Comparison of ENCODE assay signal across 27 cellular contexts in the genomic region with DNA sequence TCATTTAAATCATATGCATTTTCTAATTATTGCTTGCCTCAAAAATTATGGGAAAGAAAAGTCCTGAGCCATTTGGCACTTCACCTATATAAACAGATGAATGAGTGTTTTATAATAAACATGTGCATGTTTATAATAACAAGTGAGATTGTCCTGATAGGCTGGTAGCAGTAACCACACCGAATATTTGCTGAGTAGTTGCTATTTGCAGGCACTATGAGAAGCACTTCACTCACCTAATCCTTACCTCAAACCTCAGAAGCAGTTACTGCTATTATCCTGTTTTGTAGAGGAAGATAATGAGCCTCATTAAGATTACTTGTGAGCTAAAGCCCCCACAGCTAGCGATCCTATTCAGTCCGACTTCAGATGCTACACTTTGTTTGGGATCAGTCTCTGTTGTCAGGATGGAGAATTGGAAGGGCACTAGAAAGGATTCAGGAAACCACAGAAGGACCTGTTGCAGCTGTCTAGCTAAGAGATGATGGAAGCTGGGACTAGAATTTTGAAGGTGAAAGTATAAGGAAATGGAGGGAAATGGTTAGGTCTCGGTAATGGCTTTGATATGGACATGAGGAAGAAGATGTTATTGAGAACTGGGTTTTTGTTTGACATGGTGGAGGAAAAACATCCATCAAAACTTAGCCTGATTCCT. TPM values are rescaled to one million over a fixed set of nuclear protein-coding genes. Genes with fewer than 3 reads are reported as not detected.
A peak's percentile ranks its signal among the peaks of the same experiment; 100 is the strongest.
DNase-seq lines count a peak whose midpoint lies in the region; ATAC-seq, FAIRE-seq and TF ChIP-seq lines count a peak whose summit lies in the region.
"Had no signal": no experiment of that assay in that cellular context is flagged by ENCODE, and none has a peak within 500 bp of the region (broad histone marks: within the 10 kb centered on the region; RNA-seq: fewer than 3 reads in every experiment).

No MANE protein-coding gene starts in this region.

- H3K9me2 ChIP-seq in GM23338 (ENCODE audit: insufficient read depth): no peaks in the 10 kb centered on the region

- peaks cover 19% of the 10 kb centered on the region for H3K4me1 Mint-ChIP-seq in GM23338
- H3K4me1 Mint-ChIP-seq in activated naive CD8-positive, alpha-beta T cell treated with anti-CD3 and anti-CD28 coated beads for 36 hours: no peaks in the 10 kb centered on the region
- H3K4me1 Mint-ChIP-seq: IgD-negative memory B cell; mesothelial cell of epicardium; naive thymus-derived CD8-positive, alpha-beta T cell had no signal

- H3K27me3 ChIP-seq in GM23338 (ENCODE audit: insufficient read depth) (no peaks in the 10 kb centered on the region), K562 (ENCODE audit: control insufficient read depth in 2 of 2, insufficient read depth in 2 of 2, low read length in 2 of 2) (no peaks in the 10 kb centered on the region)
- H3K27me3 ChIP-seq: BLaER1 treated with 17β-estradiol and CSF1 and Interleukin-3, amounts not matched to agents 10 nM and 100 nM; MG63; uterus had no signal

- ATAC-seq in A549: peak; percentile 13 to 42; a peak in 3 of 6 replicates
- no peak; the same call in 2 of the 3 replicates for ATAC-seq in GM23338
- no peak for ATAC-seq in K562
- ATAC-seq in mucosa of descending colon: no peak
- ATAC-seq: HCT116; left ventricle myocardium superior; naive thymus-derived CD8-positive, alpha-beta T cell; sciatic nerve; WTC11 had no signal

- H3K27me3 Mint-ChIP-seq in GM23338 (ENCODE audit: insufficient read depth, low read depth, poor library complexity): peaks cover 4% of the 10 kb centered on the region
- H3K27me3 Mint-ChIP-seq in activated naive CD8-positive, alpha-beta T cell treated with anti-CD3 and anti-CD28 coated beads for 36 hours: peaks cover 7% of the 10 kb centered on the region
- H3K27me3 Mint-ChIP-seq: IgD-negative memory B cell had no signal

- 73% methylated on average over 4 of the region's 4 CpGs for WGBS in A549 (ENCODE audit: missing lambda C conversion rate)
- 0% methylated on average over 4 of the region's 4 CpGs for WGBS in K562 (ENCODE audit: insufficient coverage, low coverage, missing lambda C conversion rate)

- peaks cover 10% of the 10 kb centered on the region; the same call in 2 of the 3 replicates for H3K9me3 Mint-ChIP-seq in GM23338
- H3K9me3 Mint-ChIP-seq in activated naive CD8-positive, alpha-beta T cell treated with anti-CD3 and anti-CD28 coated beads for 36 hours: peaks cover 3% of the 10 kb centered on the region
- H3K9me3 Mint-ChIP-seq: activated T-helper 1 cell treated with anti-CD3 and anti-CD28 coated beads, Interleukin-12 subunit alpha, Interleukin-12 subunit beta, Interleukin-2, Interleukin-4 antibody, amounts not matched to agents 30 ng/mL and 10 ng/mL and 1 ng/mL, durations not matched to agents 14 hours and 24 hours and 36 hours had no signal

- no peaks in the 10 kb centered on the region for H3K9me3 ChIP-seq in A549
- no peaks in the 10 kb centered on the region for H3K9me3 ChIP-seq in K562 (replicated peaks; ENCODE audit: control insufficient read depth, insufficient read depth, low read depth, low read length)
- no peaks in the 10 kb centered on the region for H3K9me3 ChIP-seq in mucosa of descending colon
- H3K9me3 ChIP-seq: MG63, uterus had no signal

- peaks cover 8% of the 10 kb centered on the region; the same call in 2 of the 3 replicates for H3K36me3 Mint-ChIP-seq in GM23338 (ENCODE audit: low read depth)
- no peaks in the 10 kb centered on the region for H3K36me3 Mint-ChIP-seq in activated naive CD8-positive, alpha-beta T cell treated with anti-CD3 and anti-CD28 coated beads for 36 hours
- H3K36me3 Mint-ChIP-seq: IgD-negative memory B cell had no signal

- H3K9ac ChIP-seq in K562 (ENCODE audit: insufficient read depth in 1 of 2, low read depth in 2 of 2, low read length in 2 of 2): no peak overlapping the region
- H3K9ac ChIP-seq: BLaER1 treated with 17β-estradiol and CSF1 and Interleukin-3, amounts not matched to agents 10 nM and 100 nM had no signal

- TF ChIP-seq POLR2A in A549 (IDR thresholded peaks at IDR 0.05; ENCODE audit: low read length) (no peak), K562 (conservative IDR thresholded peaks at IDR 0.05) (no peak)

- no peaks in the 10 kb centered on the region for H3K4me1 ChIP-seq in A549
- H3K4me1 ChIP-seq in GM23338 (ENCODE audit: insufficient read depth): peaks cover 24% of the 10 kb centered on the region
- H3K4me1 ChIP-seq in K562 (replicated peaks in 1 of 2; ENCODE audit: control insufficient read depth in 2 of 2, insufficient read depth in 2 of 2, low read length in 2 of 2): no peaks in the 10 kb centered on the region
- no peaks in the 10 kb centered on the region for H3K4me1 ChIP-seq in mucosa of descending colon (ENCODE audit: low read depth)
- H3K4me1 ChIP-seq: BLaER1 treated with 17β-estradiol and CSF1 and Interleukin-3, amounts not matched to agents 10 nM and 100 nM; uterus had no signal

- H4K20me1 ChIP-seq in GM23338 (replicated peaks; ENCODE audit: insufficient read depth) (no peaks in the 10 kb centered on the region), K562 (replicated peaks; ENCODE audit: control insufficient read depth, insufficient read depth, low read length) (no peaks in the 10 kb centered on the region)
- H4K20me1 ChIP-seq: BLaER1 treated with 17β-estradiol and CSF1 and Interleukin-3, amounts not matched to agents 10 nM and 100 nM had no signal

- DNase-seq in A549 (ENCODE audit: low read depth in 1 of 2, low spot score in 1 of 2) (no peak), GM23338 (ENCODE audit: low spot score) (no peak), NCI-H2029 treated with DMSO at 0.1 percent for 48 hours (lab: John Stamatoyannopoulos, UW) (peak; percentile 32), K562 (ENCODE audit: extremely low read depth in 1 of 4, low spot score in 3 of 4) (no peak), mucosa of descending colon (no peak), posterior cingulate gyrus (no peak), NOMO-1 (lab: John Stamatoyannopoulos, UW; ENCODE audit: unreplicated experiment in 2 of 2) (no peak)
- no peak for DNase-seq in activated naive CD8-positive, alpha-beta T cell treated with anti-CD3 and anti-CD28 coated beads for 36 hours
- DNase-seq: activated naive CD4-positive, alpha-beta T cell treated with anti-CD3 and anti-CD28 coated beads, Interleukin-2, amount 50 U/mL, for 16 hours; anterior cingulate cortex; islet precursor cell; left ventricle myocardium superior; MG63; naive thymus-derived CD8-positive, alpha-beta T cell; NCI-H1930; Right ventricle myocardium superior; stimulated activated CD4-positive, alpha-beta T cell treated with anti-CD3 and anti-CD28 coated beads, Interleukin-4, amount 100 ng/mL, for 4 hours; stimulated activated naive CD4-positive, alpha-beta T cell; uterus had no signal

- H2AFZ ChIP-seq in GM23338 (peak overlapping the region; percentile 70; the same call in 1 of the 2 replicates), K562 (ENCODE audit: low read depth, low read length) (no peak overlapping the region)

- BruUV-seq in K562 (replicated peaks; lab: Mats Ljungman, UMichigan): no TSS peak

- peak overlapping the region; percentile 49 for H3K4me3 ChIP-seq in A549
- H3K4me3 ChIP-seq in GM23338: no peak overlapping the region
- H3K4me3 ChIP-seq in K562: no peak overlapping the region
- no peak overlapping the region for H3K4me3 ChIP-seq in mucosa of descending colon
- H3K4me3 ChIP-seq: BLaER1 treated with 17β-estradiol and CSF1 and Interleukin-3, amounts not matched to agents 10 nM and 100 nM; coronary artery; MG63; uterus had no signal

- CTCF ChIA-PET in A549 (lab: Yijun Ruan, JAX): no interaction called here
- CTCF ChIA-PET in K562 (lab: Yijun Ruan, JAX; ENCODE audit: low intra/inter-chr PET ratio): no interaction called here

- peaks cover 2% of the 10 kb centered on the region for H3K9me1 ChIP-seq in K562 (ENCODE audit: control insufficient read depth, insufficient read depth, low read length)

- peak overlapping the region; percentile 68 to 82 for H3K27ac ChIP-seq in A549
- H3K27ac ChIP-seq in GM23338 (ENCODE audit: low read depth): no peak overlapping the region
- H3K27ac ChIP-seq in K562 (ENCODE audit: extremely low read depth, low read depth, low read length): no peak overlapping the region
- H3K27ac ChIP-seq: BLaER1 treated with 17β-estradiol and CSF1 and Interleukin-3, amounts not matched to agents 10 nM and 100 nM; coronary artery; uterus had no signal

- H3F3A ChIP-seq in GM23338 (replicated peaks; ENCODE audit: low read depth): no peaks in the 10 kb centered on the region

- no peak overlapping the region for H3K4me3 Mint-ChIP-seq in GM23338
- no peak overlapping the region for H3K4me3 Mint-ChIP-seq in activated naive CD8-positive, alpha-beta T cell treated with anti-CD3 and anti-CD28 coated beads for 36 hours
- H3K4me3 Mint-ChIP-seq: activated T-helper 1 cell treated with anti-CD3 and anti-CD28 coated beads, Interleukin-12 subunit alpha, Interleukin-12 subunit beta, Interleukin-2, Interleukin-4 antibody, amounts not matched to agents 30 ng/mL and 10 ng/mL and 1 ng/mL, durations not matched to agents 14 hours and 24 hours and 36 hours; IgD-negative memory B cell; mesothelial cell of epicardium; naive thymus-derived CD8-positive, alpha-beta T cell; WTC11 had no signal

- POLR2A ChIA-PET in A549 (lab: Yijun Ruan, JAX) (interaction anchor here (0.7 kb wide), 2 partner anchors 34 to 66 kb away, joined by 6 to 7 read pairs; no protein-coding TSS in a partner anchor), K562 (lab: Yijun Ruan, JAX) (no interaction called here)

- no peak overlapping the region for H3K27ac Mint-ChIP-seq in GM23338
- H3K27ac Mint-ChIP-seq in activated naive CD8-positive, alpha-beta T cell treated with anti-CD3 and anti-CD28 coated beads for 36 hours: no peak overlapping the region
- H3K27ac Mint-ChIP-seq: activated T-helper 1 cell treated with anti-CD3 and anti-CD28 coated beads, Interleukin-12 subunit alpha, Interleukin-12 subunit beta, Interleukin-2, Interleukin-4 antibody, amounts not matched to agents 30 ng/mL and 10 ng/mL and 1 ng/mL, durations not matched to agents 14 hours and 24 hours and 36 hours; IgD-negative memory B cell; mesothelial cell of epicardium; naive thymus-derived CD8-positive, alpha-beta T cell; WTC11 had no signal

- peak overlapping the region; percentile 78 for H3K4me2 ChIP-seq in A549
- H3K4me2 ChIP-seq in GM23338: no peak overlapping the region
- H3K4me2 ChIP-seq in K562 (ENCODE audit: insufficient read depth, low read length): no peak overlapping the region
- H3K4me2 ChIP-seq: BLaER1 treated with 17β-estradiol and CSF1 and Interleukin-3, amounts not matched to agents 10 nM and 100 nM had no signal

- in situ Hi-C loops in K562 (cut with MboI): no loop called here

- TF ChIP-seq EP300 in A549 (IDR thresholded peaks at IDR 0.05) (no peak), K562 (IDR thresholded peaks at IDR 0.05; ENCODE audit: low read length) (no peak)

- H3K36me3 ChIP-seq in GM23338 (ENCODE audit: insufficient read depth) (no peaks in the 10 kb centered on the region), K562 (ENCODE audit: control insufficient read depth, insufficient read depth, low read length) (no peaks in the 10 kb centered on the region), mucosa of descending colon (ENCODE audit: low read depth) (no peaks in the 10 kb centered on the region)
- H3K36me3 ChIP-seq: BLaER1 treated with 17β-estradiol and CSF1 and Interleukin-3, amounts not matched to agents 10 nM and 100 nM; MG63; uterus had no signal

- H3K79me2 ChIP-seq in GM23338 (replicated peaks; ENCODE audit: insufficient read depth) (no peaks in the 10 kb centered on the region), K562 (ENCODE audit: control insufficient read depth, insufficient read depth, low read length) (no peaks in the 10 kb centered on the region)

- TF ChIP-seq RAD21 in A549 (conservative IDR thresholded peaks at IDR 0.05 in 1 of 2, IDR thresholded peaks at IDR 0.05 in 1 of 2) (no peak), K562 (CRISPR knock-in tag; conservative IDR thresholded peaks at IDR 0.05 in 1 of 2, IDR thresholded peaks at IDR 0.05 in 1 of 2) (no peak)

- FAIRE-seq in A549 (lab: Jason Lieb, UNC) (no peak), K562 (lab: Jason Lieb, UNC) (no peak)

- intact Hi-C loops in K562 (cut with micrococcal nuclease) (no loop called here), mucosa of descending colon (cut with DNase I, micrococcal nuclease) (no loop called here), posterior cingulate gyrus (cut with DNase I) (no loop called here)

- TF ChIP-seq CTCF in A549 (IDR thresholded peaks at IDR 0.05): no peak
- no peak for TF ChIP-seq CTCF in GM23338 (conservative IDR thresholded peaks at IDR 0.05; ENCODE audit: low read depth in 2 of 2)
- TF ChIP-seq CTCF in K562 (IDR thresholded peaks at IDR 0.05 in 2 of 3, conservative IDR thresholded peaks at IDR 0.05 in 1 of 3; ENCODE audit: insufficient read depth in 2 of 3, low read depth in 1 of 3, low read length in 3 of 3): no peak
- no peak for TF ChIP-seq CTCF in mucosa of descending colon (IDR thresholded peaks at IDR 0.05)

RNA-seq across cellular contexts. Expression of a gene that starts 28.4 kb away (rescaled TPM):
- 6.6 and 6.8 TPM in 2 replicates for polyA plus RNA-seq in A549 (2011; rRNA removed)
- polyA plus RNA-seq in A549 (2012; cell fraction: cytosol; rRNA removed): 2.5 and 3.1 TPM in 2 replicates
- 3.6 and 4.7 TPM in 2 replicates for polyA plus RNA-seq in A549 (2012; cell fraction: nucleus; rRNA removed)
- polyA plus RNA-seq in A549 (2017; fragmentation: RNase III; extraction: RNeasy Plus Mini Kit Qiagen cat#74134 plus additional on column Dnase treatment): 4.0 to 5.1 TPM (median 4.7 TPM) in 3 replicates
- polyA minus RNA-seq in A549 (2011; rRNA and poly(A)+ RNA removed): 9.7 and 10.2 TPM in 2 replicates
- 63.8 and 71.2 TPM in 2 replicates for total RNA-seq in GM23338 (2014; rRNA removed; shearing (Covaris generic))
- 23.8 and 27.4 TPM in 2 replicates for polyA plus RNA-seq in GM23338 (2016; fragmentation: Nextera tagmentation; extraction: Ambion mirVana)
- 118 and 129 TPM in 2 replicates for total RNA-seq in K562 (2011; cell fraction: chromatin; rRNA removed; ENCODE audit: low replicate concordance)
- total RNA-seq in K562 (2011; cell fraction: nucleolus; rRNA removed): 29.7 and 44.5 TPM in 2 replicates
- total RNA-seq in K562 (2011; cell fraction: nucleoplasm; rRNA removed): 46.4 and 50.0 TPM in 2 replicates
- 42.5 and 42.9 TPM in 2 replicates for total RNA-seq in K562 (2014; rRNA removed)
- total RNA-seq in K562 (2014; rRNA removed; fragmentation: Illumina TruSeq; extraction: Trizol): 50.0 and 50.9 TPM in 2 replicates
- 56.7 and 59.4 TPM in 2 replicates for total RNA-seq in K562 (2015; rRNA removed; fragmentation: Illumina TruSeq; extraction: Trizol)
- total RNA-seq in K562 (2021): 45.7 and 46.3 TPM in 2 replicates
- 14.2 and 30.7 TPM in 2 replicates for polyA plus RNA-seq in K562 (2011; rRNA removed)
- polyA plus RNA-seq in K562 (2011; cell fraction: cytosol; rRNA removed): 7.0 and 13.7 TPM in 2 replicates
- polyA plus RNA-seq in K562 (2011; cell fraction: nucleus; rRNA removed): 18.0 and 30.3 TPM in 2 replicates
- 20.9 and 48.2 TPM in 2 replicates for polyA plus RNA-seq in K562 (2012)
- polyA plus RNA-seq in K562 (2014; fragmentation: Illumina TruSeq; extraction: Trizol): 48.3 and 57.4 TPM in 2 replicates
- 10 to 100 TPM in 1 of 2 experiments, 1 to 10 TPM in 1; 7.8 to 16.2 TPM for polyA plus RNA-seq in K562 (2014; fragmentation: Nextera tagmentation; extraction: Ambion mirVana)
- 43.2 and 44.2 TPM in 2 replicates for polyA plus RNA-seq in K562 (2014; rRNA removed)
- 51.0 and 87.9 TPM in 2 replicates for polyA minus RNA-seq in K562 (2011; rRNA and poly(A)+ RNA removed)
- 8.2 and 16.8 TPM in 2 replicates for polyA minus RNA-seq in K562 (2011; cell fraction: cytosol; rRNA and poly(A)+ RNA removed)
- polyA minus RNA-seq in K562 (2011; cell fraction: nucleus; rRNA and poly(A)+ RNA removed): 32.5 and 41.9 TPM in 2 replicates
- total RNA-seq in mucosa of descending colon: 10 to 100 TPM; 41.9 to 59.6 (median 45.6) TPM
- total RNA-seq in activated naive CD8-positive, alpha-beta T cell treated with anti-CD3 and anti-CD28 coated beads for 36 hours: under 1 TPM; 0.12 to 0.16 TPM
- total RNA-seq: naive thymus-derived CD8-positive, alpha-beta T cell had no signal
- polyA plus RNA-seq: naive thymus-derived CD8-positive, alpha-beta T cell had no signal

Comparison
In these comparisons a context has a peak if more than half of its experiments do, and no peak if none do; other contexts are left out.
1. ATAC-seq: peak in A549 (2 of 2); none in GM23338 (single experiment), K562 (single experiment) and mucosa of descending colon (single experiment).
2. H3K27ac ChIP-seq: peak in A549 (2 of 2); none in GM23338 (single experiment) and K562 (single experiment).
3. RNA of a gene that starts 28.4 kb away (total RNA-seq): 63.8 to 71.2 TPM in GM23338, 29.7 to 129 TPM in K562 and 41.9 to 59.6 TPM in mucosa of descending colon; 0.12 to 0.16 TPM in activated naive CD8-positive, alpha-beta T cell treated with anti-CD3 and anti-CD28 coated beads for 36 hours; every median in the first group is over 10 times any median in the second.